In genomic region chr5:149988126-149988525, GRCh38 we compare ENCODE assay signal across 29 cellular contexts. TPM values are rescaled to one million over a fixed set of nuclear protein-coding genes. Genes with fewer than 3 reads are reported as not detected.
"Had no signal": no experiment of that assay in that cellular context is flagged by ENCODE, and none has a peak within 500 bp of the region (broad histone marks: within the 10 kb centered on the region; RNA-seq: fewer than 3 reads in every experiment).

No MANE protein-coding gene starts in this region.

- H3K36me3 Mint-ChIP-seq: activated naive CD4-positive, alpha-beta T cell treated with anti-CD3 and anti-CD28 coated beads, Interleukin-2, amount 10 ng/mL, durations not matched to agents 7 days and 5 days; activated naive CD8-positive, alpha-beta T cell treated with anti-CD3 and anti-CD28 coated beads, Interleukin-2, amount 10 ng/mL, durations not matched to agents 7 days and 5 days had no signal

- DNase-seq: activated CD4-positive, alpha-beta memory T cell treated with anti-CD3 and anti-CD28 coated beads, Interleukin-2, amount 10 ng/mL, durations not matched to agents 7 days and 5 days; activated CD4-positive, alpha-beta T cell treated with anti-CD3 and anti-CD28 coated beads for 36 hours; activated CD4-positive, alpha-beta T cell treated with anti-CD3 and anti-CD28 coated beads, Interleukin-2, amount 50 U/mL, for 1 hour; activated CD8-positive, alpha-beta memory T cell treated with anti-CD3 and anti-CD28 coated beads, Interleukin-2, amount 50 U/mL, for 4 hours; activated gamma-delta T cell treated with Interleukin-2 at 50 U/mL for 16 hours; activated naive CD4-positive, alpha-beta T cell treated with anti-CD3 and anti-CD28 coated beads, Interleukin-2, amount 10 ng/mL, durations not matched to agents 7 days and 5 days; activated naive CD8-positive, alpha-beta T cell treated with anti-CD3 and anti-CD28 coated beads, Interleukin-2, amount 10 ng/mL, durations not matched to agents 7 days and 5 days; activated T-cell treated with anti-CD3 and anti-CD28 coated beads, Interleukin-2, amount 50 U/mL, for 72 hours; aorta; caudate nucleus; KG1; NCI-H1048; NCI-H1930; NCI-H345; NCI-H510A; NCI-H526 treated with DMSO at 0.1 percent for 48 hours; NCI-H82; Right ventricle myocardium superior; RPMI8226; SJCRH30; SK-N-SH; T-helper 1 cell; WERI-Rb-1 had no signal

- H3K4me1 Mint-ChIP-seq: activated CD4-positive, alpha-beta memory T cell treated with anti-CD3 and anti-CD28 coated beads, Interleukin-2, amount 10 ng/mL, durations not matched to agents 7 days and 5 days; activated CD4-positive, alpha-beta T cell treated with anti-CD3 and anti-CD28 coated beads for 36 hours; activated naive CD4-positive, alpha-beta T cell treated with anti-CD3 and anti-CD28 coated beads, Interleukin-2, amount 10 ng/mL, durations not matched to agents 7 days and 5 days had no signal

- H3K9me3 Mint-ChIP-seq: activated CD4-positive, alpha-beta memory T cell treated with anti-CD3 and anti-CD28 coated beads, Interleukin-2, amount 10 ng/mL, durations not matched to agents 7 days and 5 days; activated naive CD4-positive, alpha-beta T cell treated with anti-CD3 and anti-CD28 coated beads, Interleukin-2, amount 10 ng/mL, durations not matched to agents 7 days and 5 days; activated naive CD8-positive, alpha-beta T cell treated with anti-CD3 and anti-CD28 coated beads, Interleukin-2, amount 10 ng/mL, durations not matched to agents 7 days and 5 days; activated T-cell treated with anti-CD3 and anti-CD28 coated beads, Interleukin-2, amount 50 U/mL, for 72 hours; activated T-helper 2 cell treated with anti-CD3 and anti-CD28 coated beads, Interferon-gamma antibody, Interleukin-2, Interleukin-4, amounts not matched to agents 10 μg/mL and 5 μg/mL and 100 μg/mL, durations not matched to agents 14 hours and 24 hours and 36 hours had no signal

- ATAC-seq: activated CD4-positive, alpha-beta T cell treated with anti-CD3 and anti-CD28 coated beads for 36 hours; activated T-cell treated with anti-CD3 and anti-CD28 coated beads, Interleukin-2, amount 50 U/mL, for 72 hours; Panc1 had no signal

- H3K27me3 ChIP-seq: breast epithelium, SJCRH30 had no signal

- H3K27me3 Mint-ChIP-seq: activated CD4-positive, alpha-beta memory T cell treated with anti-CD3 and anti-CD28 coated beads, Interleukin-2, amount 10 ng/mL, durations not matched to agents 7 days and 5 days; activated CD4-positive, alpha-beta T cell treated with anti-CD3 and anti-CD28 coated beads for 36 hours; activated naive CD4-positive, alpha-beta T cell treated with anti-CD3 and anti-CD28 coated beads, Interleukin-2, amount 10 ng/mL, durations not matched to agents 7 days and 5 days; activated naive CD8-positive, alpha-beta T cell treated with anti-CD3 and anti-CD28 coated beads, Interleukin-2, amount 10 ng/mL, durations not matched to agents 7 days and 5 days had no signal

- H3K9ac ChIP-seq: SK-N-SH had no signal

- H3K9me3 ChIP-seq: breast epithelium, SJCRH30, SK-N-SH had no signal

- H3K4me3 ChIP-seq: breast epithelium, SJCRH30 had no signal

- H3K36me3 ChIP-seq: breast epithelium, WERI-Rb-1 had no signal

- H3K27ac ChIP-seq: breast epithelium, SJCRH30, WERI-Rb-1 had no signal

- H3K27ac Mint-ChIP-seq: activated CD4-positive, alpha-beta memory T cell treated with anti-CD3 and anti-CD28 coated beads, Interleukin-2, amount 10 ng/mL, durations not matched to agents 7 days and 5 days; activated CD4-positive, alpha-beta T cell treated with anti-CD3 and anti-CD28 coated beads for 36 hours; activated naive CD4-positive, alpha-beta T cell treated with anti-CD3 and anti-CD28 coated beads, Interleukin-2, amount 10 ng/mL, durations not matched to agents 7 days and 5 days; activated naive CD8-positive, alpha-beta T cell treated with anti-CD3 and anti-CD28 coated beads, Interleukin-2, amount 10 ng/mL, durations not matched to agents 7 days and 5 days; activated T-cell treated with anti-CD3 and anti-CD28 coated beads, Interleukin-2, amount 50 U/mL, for 72 hours; activated T-helper 2 cell treated with anti-CD3 and anti-CD28 coated beads, Interferon-gamma antibody, Interleukin-2, Interleukin-4, amounts not matched to agents 10 μg/mL and 5 μg/mL and 100 μg/mL, durations not matched to agents 14 hours and 24 hours and 36 hours had no signal

- H3K4me3 Mint-ChIP-seq: activated CD4-positive, alpha-beta memory T cell treated with anti-CD3 and anti-CD28 coated beads, Interleukin-2, amount 10 ng/mL, durations not matched to agents 7 days and 5 days; activated CD4-positive, alpha-beta T cell treated with anti-CD3 and anti-CD28 coated beads for 36 hours; activated naive CD4-positive, alpha-beta T cell treated with anti-CD3 and anti-CD28 coated beads, Interleukin-2, amount 10 ng/mL, durations not matched to agents 7 days and 5 days; activated naive CD8-positive, alpha-beta T cell treated with anti-CD3 and anti-CD28 coated beads, Interleukin-2, amount 10 ng/mL, durations not matched to agents 7 days and 5 days; activated T-cell treated with anti-CD3 and anti-CD28 coated beads, Interleukin-2, amount 50 U/mL, for 72 hours had no signal

- H3K4me2 ChIP-seq: SK-N-SH had no signal

- H3K4me1 ChIP-seq: breast epithelium, SJCRH30 had no signal

RNA-seq across cellular contexts. Expression of gene PDE6A, which starts 43.5 kb away (rescaled TPM):
- total RNA-seq: activated CD4-positive, alpha-beta memory T cell treated with anti-CD3 and anti-CD28 coated beads, Interleukin-2, amount 10 ng/mL, durations not matched to agents 7 days and 5 days; activated CD4-positive, alpha-beta T cell treated with anti-CD3 and anti-CD28 coated beads for 36 hours; activated naive CD8-positive, alpha-beta T cell treated with anti-CD3 and anti-CD28 coated beads, Interleukin-2, amount 10 ng/mL, durations not matched to agents 7 days and 5 days; activated T-helper 2 cell treated with anti-CD3 and anti-CD28 coated beads, Interferon-gamma antibody, Interleukin-2, Interleukin-4, amounts not matched to agents 10 μg/mL and 5 μg/mL and 100 μg/mL, durations not matched to agents 14 hours and 24 hours and 36 hours; aorta; cerebellum; OCI-LY7; T-helper 2 cell treated with Interferon-gamma antibody and Interleukin-4, amounts not matched to agents 100 ng/mL and 5 ng/mL, for 36 hours had no signal
